ENCODE assay signal across 8 cellular contexts in genomic region chr1:109739738-109740614, GRCh38. TPM values are rescaled to one million over a fixed set of nuclear protein-coding genes. Genes with fewer than 3 reads are reported as not detected.
DNase-seq lines count a peak whose midpoint lies in the region; ATAC-seq, FAIRE-seq and TF ChIP-seq lines count a peak whose summit lies in the region.

No MANE protein-coding gene starts in this region.

- intact Hi-C loops in kidney (cut with DNase I): no loop called here

- TF ChIP-seq CTCF in kidney (IDR thresholded peaks at IDR 0.05; ENCODE audit: borderline replicate concordance, extremely low read depth, insufficient read depth): no peak

- peak overlapping the region; percentile 69 to 70 for H3K4me3 ChIP-seq in kidney (ENCODE audit: low read length in 2 of 2)

- FAIRE-seq in kidney (lab: Jason Lieb, UNC): no peak

- H3K9me3 ChIP-seq in ES-I3 (ENCODE audit: control insufficient read depth, insufficient read depth, low read length) (no peaks in the 10 kb centered on the region), kidney (ENCODE audit: control insufficient read depth in 1 of 2, low read length in 2 of 2) (no peaks in the 10 kb centered on the region)

- peak overlapping the region; percentile 64 for H3K9ac ChIP-seq in ES-I3 (ENCODE audit: low read depth, low read length)
- peak overlapping the region; percentile 24 to 58 for H3K9ac ChIP-seq in kidney (ENCODE audit: low read length in 2 of 2)

- H3K36me3 ChIP-seq in ES-I3 (ENCODE audit: insufficient read depth, low read length) (no peaks in the 10 kb centered on the region), kidney (ENCODE audit: control insufficient read depth in 1 of 2, insufficient read depth in 2 of 2, low read length in 2 of 2) (peaks cover 2 to 6% of the 10 kb centered on the region in 2 donors)

- H3K4me1 ChIP-seq in ES-I3 (ENCODE audit: insufficient read depth, low read length): no peaks in the 10 kb centered on the region
- H3K4me1 ChIP-seq in kidney (ENCODE audit: control insufficient read depth in 1 of 2, insufficient read depth in 1 of 2, low read depth in 1 of 2, low read length in 2 of 2): peaks cover 4 to 7% of the 10 kb centered on the region in 2 donors

- DNase-seq in NCI-H2029 treated with DMSO at 0.1 percent for 48 hours (lab: John Stamatoyannopoulos, UW): peak; percentile 25
- DNase-seq in activated CD4-positive, alpha-beta T cell treated with anti-CD3 and anti-CD28 coated beads for 1 hour: peak; percentile 76
- peak; percentile 89 for DNase-seq in cerebellum (ENCODE audit: low spot score)
- peak; percentile 91 for DNase-seq in kidney
- peak; percentile 69 to 75 for DNase-seq in stimulated activated CD4-positive, alpha-beta T cell treated with anti-CD3 and anti-CD28 coated beads, Interleukin-15, amount 100 ng/mL, for 1 hour (ENCODE audit: low read depth in 1 of 2, low spot score in 1 of 2)

- peak overlapping the region; percentile 65 to 88 for H3K27ac ChIP-seq in kidney (ENCODE audit: low read depth in 2 of 2, low read length in 2 of 2)

- ATAC-seq in HG02759 (IDR thresholded peaks at IDR 0.05; ENCODE audit: unreplicated experiment): peak; percentile 87
- no peak for ATAC-seq in HG03097 (IDR thresholded peaks at IDR 0.05; ENCODE audit: low FRiP score, unreplicated experiment)

RNA-seq across cellular contexts. Expression of gene GSTM3, which starts 0.9 kb away (rescaled TPM):
- total RNA-seq in cerebellum (47.8 TPM), kidney (54.7 TPM)
- 405 TPM for polyA plus RNA-seq in kidney (ENCODE audit: insufficient read depth, low read depth, low replicate concordance)

RNA-seq across cellular contexts. Expression of gene EPS8L3, which starts 23.7 kb away (rescaled TPM):
- total RNA-seq in cerebellum: not detected
- 1.8 TPM for total RNA-seq in kidney
- not detected for polyA plus RNA-seq in kidney (ENCODE audit: insufficient read depth, low read depth, low replicate concordance)

RNA-seq across cellular contexts. Expression of gene GSTM5, which starts 27.9 kb away (rescaled TPM):
- 10.6 TPM for total RNA-seq in cerebellum
- total RNA-seq in kidney: 4.2 TPM
- 9.1 TPM for polyA plus RNA-seq in kidney (ENCODE audit: insufficient read depth, low read depth, low replicate concordance)

RNA-seq across cellular contexts. Expression of gene GSTM1, which starts 52.4 kb away (rescaled TPM):
- total RNA-seq in cerebellum (5.1 TPM), kidney (not detected)
- polyA plus RNA-seq in kidney (ENCODE audit: insufficient read depth, low read depth, low replicate concordance): 61.2 TPM

Comparison
In these comparisons a context has a peak if more than half of its experiments do, and no peak if none do; other contexts are left out.
1. DNase-seq: peak in every context shown above with its lines; median percentile 91 in kidney; 89 in cerebellum; 76 in activated CD4-positive, alpha-beta T cell treated with anti-CD3 and anti-CD28 coated beads for 1 hour; 72 in stimulated activated CD4-positive, alpha-beta T cell treated with anti-CD3 and anti-CD28 coated beads, Interleukin-15, amount 100 ng/mL, for 1 hour; 25 in NCI-H2029 treated with DMSO at 0.1 percent for 48 hours.